In genomic region chr1:26723013-26723991, GRCh38 we compare ENCODE assay signal across 1 cellular context.
TF ChIP-seq lines count a peak whose summit lies in the region.

No MANE protein-coding gene starts in this region.

TF ChIP-seq in HepG2, 621 proteins besides CTCF, POLR2A, EP300 and RAD21 (continued from another document and continues in another):
- TF ChIP-seq POLR2G (IDR thresholded peaks at IDR 0.05; ENCODE audit: low read depth, low read length) (no peak), MYPOP (CRISPR knock-in tag; IDR thresholded peaks at IDR 0.05) (no peak), MEIS1 (CRISPR knock-in tag; IDR thresholded peaks at IDR 0.05; ENCODE audit: borderline replicate concordance) (no peak), ZFP36L1 (CRISPR knock-in tag; IDR thresholded peaks at IDR 0.05) (no peak), ZNF224 (CRISPR knock-in tag; IDR thresholded peaks at IDR 0.05) (no peak), ZNF777 (CRISPR knock-in tag; IDR thresholded peaks at IDR 0.05) (no peak), ZNF484 (CRISPR knock-in tag; IDR thresholded peaks at IDR 0.05; ENCODE audit: borderline replicate concordance, low read depth) (no peak), FOXK2 (IDR thresholded peaks at IDR 0.05) (no peak), ZNF572 (CRISPR knock-in tag; IDR thresholded peaks at IDR 0.05) (no peak), SKI (IDR thresholded peaks at IDR 0.05; ENCODE audit: partially characterized antibody) (no peak), NCOA5 (CRISPR knock-in tag; IDR thresholded peaks at IDR 0.05) (no peak), MBD4 (IDR thresholded peaks at IDR 0.05; ENCODE audit: borderline replicate concordance, low read length) (no peak), HIC2 (CRISPR knock-in tag; IDR thresholded peaks at IDR 0.05; ENCODE audit: low read depth) (no peak), GATA4 (IDR thresholded peaks at IDR 0.05; ENCODE audit: borderline replicate concordance, low read depth) (no peak), HOXA9 (CRISPR knock-in tag; IDR thresholded peaks at IDR 0.05; ENCODE audit: borderline replicate concordance) (no peak), AFF4 (CRISPR knock-in tag; IDR thresholded peaks at IDR 0.05) (no peak), ETV5 (CRISPR knock-in tag; IDR thresholded peaks at IDR 0.05; ENCODE audit: borderline replicate concordance) (peak; percentile 44; the same call in 1 of the 2 replicates), ZBTB10 (CRISPR knock-in tag; IDR thresholded peaks at IDR 0.05; ENCODE audit: borderline replicate concordance) (no peak), GMEB2 (CRISPR knock-in tag; IDR thresholded peaks at IDR 0.05; ENCODE audit: low read depth) (no peak), IRF2 (CRISPR knock-in tag; IDR thresholded peaks at IDR 0.05) (peak; percentile 38; the same call in 1 of the 2 replicates), SPEN (CRISPR knock-in tag; IDR thresholded peaks at IDR 0.05; ENCODE audit: low read depth) (no peak), ETS1 (CRISPR knock-in tag; IDR thresholded peaks at IDR 0.05) (no peak), MED13 (CRISPR knock-in tag; IDR thresholded peaks at IDR 0.05) (no peak), FOSL1 (CRISPR knock-in tag; IDR thresholded peaks at IDR 0.05; ENCODE audit: borderline replicate concordance) (no peak), ZNF124 (CRISPR knock-in tag; IDR thresholded peaks at IDR 0.05) (no peak), ZMYM2 (CRISPR knock-in tag; IDR thresholded peaks at IDR 0.05) (no peak), KAT7 (CRISPR knock-in tag; IDR thresholded peaks at IDR 0.05; ENCODE audit: borderline replicate concordance) (no peak), HMGXB4 (CRISPR knock-in tag; IDR thresholded peaks at IDR 0.05; ENCODE audit: borderline replicate concordance in 1 of 2, low read depth in 1 of 2) (no peak; a peak in 1 of 4 replicates), TSC22D2 (CRISPR knock-in tag; IDR thresholded peaks at IDR 0.05; ENCODE audit: borderline replicate concordance) (no peak), ZFP37 (CRISPR knock-in tag; IDR thresholded peaks at IDR 0.05; ENCODE audit: borderline replicate concordance) (peak; percentile 90), ISL2 (CRISPR knock-in tag; IDR thresholded peaks at IDR 0.05) (no peak), HNF1A (IDR thresholded peaks at IDR 0.05; ENCODE audit: low read depth) (no peak), HNF1A (CRISPR knock-in tag; IDR thresholded peaks at IDR 0.05; ENCODE audit: borderline replicate concordance) (no peak), FIP1L1 (IDR thresholded peaks at IDR 0.05; ENCODE audit: borderline replicate concordance, insufficient read depth, low read depth, low read length) (no peak), ELK4 (CRISPR knock-in tag; IDR thresholded peaks at IDR 0.05; ENCODE audit: borderline replicate concordance) (no peak), TIGD3 (CRISPR knock-in tag; IDR thresholded peaks at IDR 0.05; ENCODE audit: borderline replicate concordance) (no peak)
